Comparison of ENCODE assay signal across 15 cellular contexts in genomic region chr3:171129827-171130226, GRCh38.
DNase-seq lines count a peak whose midpoint lies in the region; TF ChIP-seq lines count a peak whose summit lies in the region.
"Had no signal": no experiment of that assay in that cellular context is flagged by ENCODE, and none has a peak within 500 bp of the region (broad histone marks: within the 10 kb centered on the region; RNA-seq: fewer than 3 reads in every experiment).

No MANE protein-coding gene starts in this region.

- H3K27me3 ChIP-seq in Caco-2 (replicated peaks; ENCODE audit: control insufficient read depth, insufficient read depth, low read length) (no peaks in the 10 kb centered on the region), tibial nerve (no peaks in the 10 kb centered on the region)
- H3K27me3 ChIP-seq: uterus had no signal

- TSS peak; percentile 87 for BruUV-seq in Caco-2 (replicated peaks; lab: Mats Ljungman, UMichigan)

- no peak for TF ChIP-seq POLR2A in tibial nerve (IDR thresholded peaks at IDR 0.05)

- CTCF ChIA-PET in Caco-2 (lab: Charles Lee) = no interaction called here

- TF ChIP-seq CTCF in Caco-2 (IDR thresholded peaks at IDR 0.05; ENCODE audit: insufficient read depth in 1 of 2, low read depth in 1 of 2, low read length in 1 of 2, severe bottlenecking in 1 of 2, unreplicated experiment in 1 of 2) (no peak), mesothelial cell of epicardium (IDR thresholded peaks at IDR 0.05; ENCODE audit: unreplicated experiment) (no peak), tibial nerve (IDR thresholded peaks at IDR 0.05) (no peak)

- H3K9me3 Mint-ChIP-seq in Caco-2 (ENCODE audit: unreplicated experiment) (peaks cover 14% of the 10 kb centered on the region), mesothelial cell of epicardium (no peaks in the 10 kb centered on the region)

- H3K27ac ChIP-seq in cingulate gyrus (ENCODE audit: low read depth, low read length) = peak overlapping the region; percentile 75
- no peak overlapping the region for H3K27ac ChIP-seq in tibial nerve
- H3K27ac ChIP-seq: C4-2B, uterus had no signal

- H3K4me1 Mint-ChIP-seq in Caco-2 (ENCODE audit: low read depth, unreplicated experiment) (peaks cover 27% of the 10 kb centered on the region), mesothelial cell of epicardium (peaks cover 25% of the 10 kb centered on the region)

- DNase-seq in Caco-2 (no peak), M059J (ENCODE audit: low read depth) (peak; percentile 59), mesothelial cell of epicardium (ENCODE audit: low spot score in 2 of 2, unreplicated experiment in 2 of 2) (no peak), SHP77 (lab: John Stamatoyannopoulos, UW) (no peak), cerebellum (ENCODE audit: low spot score) (no peak), tibial nerve (ENCODE audit: low spot score in 2 of 2) (no peak), AML-193 (lab: John Stamatoyannopoulos, UW) (no peak)
- DNase-seq: activated CD4-positive, alpha-beta T cell treated with anti-CD3 and anti-CD28 coated beads, Interleukin-2, amount 50 U/mL, for 4 hours; DND-41; NCI-H1092; stimulated activated naive CD8-positive, alpha-beta T cell treated with anti-CD3 and anti-CD28 coated beads, Interleukin-15, Interleukin-2, amounts not matched to agents 100 U/mL and 50 U/mL, for 24 hours; uterus had no signal

- H3K36me3 ChIP-seq in Caco-2 (ENCODE audit: control insufficient read depth, insufficient read depth, low read length) (no peaks in the 10 kb centered on the region), tibial nerve (no peaks in the 10 kb centered on the region)
- H3K36me3 ChIP-seq: uterus had no signal

- H3K27ac Mint-ChIP-seq in Caco-2 (ENCODE audit: unreplicated experiment) = peak overlapping the region; percentile 92
- H3K27ac Mint-ChIP-seq in mesothelial cell of epicardium = peak overlapping the region; percentile 57

- WGBS in tibial nerve, 2 donors = 62 to 64% methylated on average over 2 of the region's 2 CpGs

- H3K27me3 Mint-ChIP-seq in Caco-2 (ENCODE audit: insufficient read depth, unreplicated experiment) = no peaks in the 10 kb centered on the region
- H3K27me3 Mint-ChIP-seq in mesothelial cell of epicardium (ENCODE audit: low read depth) = no peaks in the 10 kb centered on the region

- POLR2A ChIA-PET in Caco-2 (lab: Charles Lee) = no interaction called here

- H3K9me3 ChIP-seq in Caco-2 (no peaks in the 10 kb centered on the region), tibial nerve (no peaks in the 10 kb centered on the region)
- H3K9me3 ChIP-seq: uterus had no signal

- H3K4me3 Mint-ChIP-seq in Caco-2 (ENCODE audit: unreplicated experiment) = peak overlapping the region; percentile 54
- no peak overlapping the region for H3K4me3 Mint-ChIP-seq in mesothelial cell of epicardium

- H3K36me3 Mint-ChIP-seq in Caco-2 (ENCODE audit: insufficient read depth, unreplicated experiment) (peaks cover 22% of the 10 kb centered on the region), mesothelial cell of epicardium (no peaks in the 10 kb centered on the region)

- no peak overlapping the region for H3K4me3 ChIP-seq in Caco-2 (ENCODE audit: low read depth, low read length)
- no peak overlapping the region for H3K4me3 ChIP-seq in tibial nerve
- H3K4me3 ChIP-seq: lung, uterus had no signal

- no peak for TF ChIP-seq EP300 in tibial nerve (IDR thresholded peaks at IDR 0.05)

- intact Hi-C loops in Caco-2 (cut with micrococcal nuclease; ENCODE audit: unreplicated experiment) = loop anchor here (1.0 kb wide), 6 partner anchors 27 to 680 kb away; partner anchors contain the start of gene PLD1

- H3K4me1 ChIP-seq in Caco-2 (peaks cover 49% of the 10 kb centered on the region), tibial nerve (peaks cover 0 to 7% (median 2%) of the 10 kb centered on the region in 4 donors)
- H3K4me1 ChIP-seq: uterus had no signal
